9 cellular contexts compared by ENCODE assay signal in the genomic region with DNA sequence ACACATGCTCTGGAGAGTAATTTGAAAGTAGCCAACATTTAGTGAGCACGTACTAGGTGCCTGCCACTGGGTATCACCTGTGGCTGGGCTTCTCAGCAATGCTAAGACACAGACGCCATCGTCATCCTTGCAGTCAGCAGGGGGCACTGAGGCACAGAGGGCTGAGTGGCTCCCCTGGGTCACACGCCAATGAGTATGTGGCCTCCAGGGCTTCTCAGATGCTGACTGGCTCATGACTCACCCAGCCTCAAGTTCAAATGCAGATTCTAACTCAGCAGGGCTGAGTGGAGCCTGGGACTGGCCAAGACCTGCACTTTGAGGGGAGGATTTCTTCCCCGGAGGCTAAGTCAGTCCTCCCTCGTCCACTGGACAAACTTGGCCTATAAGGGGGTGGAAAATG.
DNase-seq lines count a peak whose midpoint lies in the region; ATAC-seq and TF ChIP-seq lines count a peak whose summit lies in the region.
"Had no signal": no experiment of that assay in that cellular context is flagged by ENCODE, and none has a peak within 500 bp of the region (broad histone marks: within the 10 kb centered on the region; RNA-seq: fewer than 3 reads in every experiment).

No MANE protein-coding gene starts in this region.

- peaks cover 6% of the 10 kb centered on the region for H3K27me3 ChIP-seq in prostate gland (replicated peaks; ENCODE audit: insufficient read depth)

- intact Hi-C loops in natural killer cell (cut with micrococcal nuclease) (no loop called here), prostate gland (cut with DNase I) (no loop called here)

- no peak overlapping the region for H3K27ac ChIP-seq in prostate gland

- H3K27me3 Mint-ChIP-seq in natural killer cell treated with Interleukin-12 subunit alpha and Interleukin-12 subunit beta and Interleukin-15 and Interleukin-18, amount 100 ng/mL, for 72 hours, result peaks cover 46 to 68% of the 10 kb centered on the region in 2 donors
- H3K27me3 Mint-ChIP-seq in natural killer cell (ENCODE audit: low read depth in 2 of 2), result peaks cover 36 to 42% of the 10 kb centered on the region in 2 donors

- peak; percentile 53 to 73 for ATAC-seq in natural killer cell treated with Interleukin-12 subunit alpha and Interleukin-12 subunit beta and Interleukin-15 and Interleukin-18, amount 100 ng/mL, for 72 hours
- ATAC-seq in natural killer cell, result no peak

- TF ChIP-seq CTCF in natural killer cell (IDR thresholded peaks at IDR 0.05), result no peak
- no peak for TF ChIP-seq CTCF in prostate gland (IDR thresholded peaks at IDR 0.05)

- no peak overlapping the region for H3K4me3 ChIP-seq in prostate gland

- peaks cover 0 to 1% of the 10 kb centered on the region in 2 donors for H3K4me1 Mint-ChIP-seq in natural killer cell treated with Interleukin-12 subunit alpha and Interleukin-12 subunit beta and Interleukin-15 and Interleukin-18, amount 100 ng/mL, for 72 hours (ENCODE audit: low read depth in 2 of 2)
- no peaks in the 10 kb centered on the region for H3K4me1 Mint-ChIP-seq in natural killer cell
- H3K4me1 Mint-ChIP-seq: T-cell had no signal

- H3K9me3 Mint-ChIP-seq in natural killer cell treated with Interleukin-12 subunit alpha and Interleukin-12 subunit beta and Interleukin-15 and Interleukin-18, amount 100 ng/mL, for 72 hours, result no peaks in the 10 kb centered on the region
- H3K9me3 Mint-ChIP-seq in natural killer cell, result no peaks in the 10 kb centered on the region
- H3K9me3 Mint-ChIP-seq: T-cell had no signal

- H3K4me3 Mint-ChIP-seq in natural killer cell treated with Interleukin-12 subunit alpha and Interleukin-12 subunit beta and Interleukin-15 and Interleukin-18, amount 100 ng/mL, for 72 hours, result no peak overlapping the region
- no peak overlapping the region for H3K4me3 Mint-ChIP-seq in natural killer cell
- H3K4me3 Mint-ChIP-seq: T-cell had no signal

- H3K36me3 ChIP-seq in prostate gland, result no peaks in the 10 kb centered on the region

- H3K27ac Mint-ChIP-seq in natural killer cell treated with Interleukin-12 subunit alpha and Interleukin-12 subunit beta and Interleukin-15 and Interleukin-18, amount 100 ng/mL, for 72 hours, result no peak overlapping the region
- H3K27ac Mint-ChIP-seq in natural killer cell, result no peak overlapping the region
- H3K27ac Mint-ChIP-seq: T-cell had no signal

- H3K36me3 Mint-ChIP-seq in natural killer cell treated with Interleukin-12 subunit alpha and Interleukin-12 subunit beta and Interleukin-15 and Interleukin-18, amount 100 ng/mL, for 72 hours, result no peaks in the 10 kb centered on the region
- no peaks in the 10 kb centered on the region for H3K36me3 Mint-ChIP-seq in natural killer cell
- H3K36me3 Mint-ChIP-seq: T-cell had no signal

- 84% methylated on average over 6 of the region's 6 CpGs for WGBS in prostate gland

- no peaks in the 10 kb centered on the region for H3K4me1 ChIP-seq in prostate gland (replicated peaks)

- DNase-seq in natural killer cell treated with Interleukin-12 subunit alpha and Interleukin-12 subunit beta and Interleukin-15 and Interleukin-18, amount 100 ng/mL, for 72 hours (ENCODE audit: low spot score), result no peak
- DNase-seq in natural killer cell (no peak), iPS DF 4.7 (ENCODE audit: extremely low read depth, low spot score) (peak; percentile 62), stromal cell of bone marrow (ENCODE audit: low read depth) (peak; percentile 97), prostate gland (ENCODE audit: low spot score) (no peak), HT-29 (ENCODE audit: low spot score) (no peak)
- DNase-seq in activated CD8-positive, alpha-beta memory T cell treated with anti-CD3 and anti-CD28 coated beads for 48 hours (ENCODE audit: low read depth in 2 of 3, low spot score in 2 of 3), result peak; percentile 9 to 23 (median 12)
- DNase-seq in NK-92 treated with Interleukin-12 subunit alpha and Interleukin-12 subunit beta, amount 100 ng/mL, for 24 hours (lab: John Stamatoyannopoulos, UW), result no peak

- TF ChIP-seq POLR2A in prostate gland (IDR thresholded peaks at IDR 0.05), result no peak

- no peaks in the 10 kb centered on the region for H3K9me3 ChIP-seq in prostate gland

Comparison
In these comparisons a context has a peak if more than half of its experiments do, and no peak if none do; other contexts are left out.
1. ATAC-seq: peak in natural killer cell treated with Interleukin-12 subunit alpha and Interleukin-12 subunit beta and Interleukin-15 and Interleukin-18, amount 100 ng/mL, for 72 hours (2 of 2); none in natural killer cell (0 of 3).
2. DNase-seq: peak in activated CD8-positive, alpha-beta memory T cell treated with anti-CD3 and anti-CD28 coated beads for 48 hours (3 of 3), iPS DF 4.7 (single experiment) and stromal cell of bone marrow (single experiment); none in natural killer cell treated with Interleukin-12 subunit alpha and Interleukin-12 subunit beta and Interleukin-15 and Interleukin-18, amount 100 ng/mL, for 72 hours (single experiment), natural killer cell (single experiment), NK-92 treated with Interleukin-12 subunit alpha and Interleukin-12 subunit beta, amount 100 ng/mL, for 24 hours (single experiment), prostate gland (single experiment) and HT-29 (single experiment).